Comparison of ENCODE assay signal across 14 cellular contexts in genomic region chr7:103857435-103857834, GRCh38.
DNase-seq lines count a peak whose midpoint lies in the region; ATAC-seq and TF ChIP-seq lines count a peak whose summit lies in the region.
"Had no signal": no experiment of that assay in that cellular context is flagged by ENCODE, and none has a peak within 500 bp of the region (broad histone marks: within the 10 kb centered on the region; RNA-seq: fewer than 3 reads in every experiment).

No MANE protein-coding gene starts in this region.

- H3K9me3 Mint-ChIP-seq in WTC11 = no peaks in the 10 kb centered on the region
- H3K9me3 Mint-ChIP-seq: activated naive CD8-positive, alpha-beta T cell treated with anti-CD3 and anti-CD28 coated beads for 36 hours had no signal

- POLR2A ChIA-PET in WTC11 (lab: Charles Lee) = no interaction called here

- DNase-seq in D341Med (ENCODE audit: low spot score) (peak; percentile 77), NCI-H128 (lab: John Stamatoyannopoulos, UW; ENCODE audit: unreplicated experiment) (peak; percentile 92), NCI-H345 (lab: John Stamatoyannopoulos, UW) (peak; percentile 94), WTC11 (ENCODE audit: low spot score) (peak; percentile 21), nucleus accumbens (lab: John Stamatoyannopoulos, UW) (no peak), cortex of kidney (lab: John Stamatoyannopoulos, UW) (no peak)
- DNase-seq: activated naive CD8-positive, alpha-beta T cell treated with anti-CD3 and anti-CD28 coated beads for 36 hours; activated T-cell treated with anti-CD3 and anti-CD28 coated beads for 4 hours; DND-41; stimulated activated CD4-positive, alpha-beta T cell treated with anti-CD3 and anti-CD28 coated beads, Interleukin-1b, Interleukin-23, amount 100 ng/mL, for 48 hours; upper lobe of left lung had no signal

- peak overlapping the region; percentile 78; the same call in 1 of the 2 replicates for H3K27ac Mint-ChIP-seq in WTC11
- H3K27ac Mint-ChIP-seq: activated naive CD8-positive, alpha-beta T cell treated with anti-CD3 and anti-CD28 coated beads for 36 hours had no signal

- no peaks in the 10 kb centered on the region for H3K27me3 Mint-ChIP-seq in WTC11 (ENCODE audit: low read depth)

- CTCF ChIA-PET in WTC11 (lab: Charles Lee) = interaction anchor here (0.7 kb wide), 1 partner anchor 23 kb away, joined by 3 read pairs; no protein-coding TSS in a partner anchor

- H3K4me1 Mint-ChIP-seq in WTC11 = peaks cover 20% of the 10 kb centered on the region
- H3K4me1 Mint-ChIP-seq: activated naive CD8-positive, alpha-beta T cell treated with anti-CD3 and anti-CD28 coated beads for 36 hours had no signal

- no peaks in the 10 kb centered on the region for H3K36me3 Mint-ChIP-seq in WTC11
- H3K36me3 Mint-ChIP-seq: activated naive CD8-positive, alpha-beta T cell treated with anti-CD3 and anti-CD28 coated beads for 36 hours had no signal

- no peak overlapping the region for H3K4me3 Mint-ChIP-seq in WTC11
- H3K4me3 Mint-ChIP-seq: activated naive CD8-positive, alpha-beta T cell treated with anti-CD3 and anti-CD28 coated beads for 36 hours had no signal

- no peak for TF ChIP-seq CTCF in WTC11 (IDR thresholded peaks at IDR 0.05)

- ATAC-seq in WTC11 (peak; percentile 99), GM18498 (IDR thresholded peaks at IDR 0.05; ENCODE audit: unreplicated experiment) (no peak), HG03097 (IDR thresholded peaks at IDR 0.05; ENCODE audit: low FRiP score, unreplicated experiment) (no peak)
- ATAC-seq: gastroesophageal sphincter had no signal

TF ChIP-seq in WTC11, 78 proteins besides CTCF, POLR2A, EP300 and RAD21:
- no peak for TF ChIP-seq PRRX2 (CRISPR knock-in tag; IDR thresholded peaks at IDR 0.05)
- TF ChIP-seq, protein P1, sequence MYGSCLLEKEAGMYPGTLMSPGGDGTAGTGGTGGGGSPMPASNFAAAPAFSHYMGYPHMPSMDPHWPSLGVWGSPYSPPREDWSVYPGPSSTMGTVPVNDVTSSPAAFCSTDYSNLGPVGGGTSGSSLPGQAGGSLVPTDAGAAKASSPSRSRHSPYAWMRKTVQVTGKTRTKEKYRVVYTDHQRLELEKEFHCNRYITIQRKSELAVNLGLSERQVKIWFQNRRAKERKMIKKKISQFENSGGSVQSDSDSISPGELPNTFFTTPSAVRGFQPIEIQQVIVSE (CRISPR knock-in tag; IDR thresholded peaks at IDR 0.05; ENCODE audit: borderline replicate concordance) = no peak
- TF ChIP-seq, protein P2, sequence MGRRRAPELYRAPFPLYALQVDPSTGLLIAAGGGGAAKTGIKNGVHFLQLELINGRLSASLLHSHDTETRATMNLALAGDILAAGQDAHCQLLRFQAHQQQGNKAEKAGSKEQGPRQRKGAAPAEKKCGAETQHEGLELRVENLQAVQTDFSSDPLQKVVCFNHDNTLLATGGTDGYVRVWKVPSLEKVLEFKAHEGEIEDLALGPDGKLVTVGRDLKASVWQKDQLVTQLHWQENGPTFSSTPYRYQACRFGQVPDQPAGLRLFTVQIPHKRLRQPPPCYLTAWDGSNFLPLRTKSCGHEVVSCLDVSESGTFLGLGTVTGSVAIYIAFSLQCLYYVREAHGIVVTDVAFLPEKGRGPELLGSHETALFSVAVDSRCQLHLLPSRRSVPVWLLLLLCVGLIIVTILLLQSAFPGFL (CRISPR knock-in tag; IDR thresholded peaks at IDR 0.05; ENCODE audit: borderline replicate concordance) = no peak
- TF ChIP-seq SMAD4 (CRISPR knock-in tag; IDR thresholded peaks at IDR 0.05) = no peak
TF ChIP-seq in WTC11: peak in this region for 0.

Comparison
In these comparisons a context has a peak if more than half of its experiments do, and no peak if none do; other contexts are left out.
1. DNase-seq: peak in D341Med (single experiment), NCI-H128 (single experiment), NCI-H345 (single experiment) and WTC11 (single experiment); none in nucleus accumbens (0 of 56) and cortex of kidney (single experiment).